Comparison of ENCODE assay signal across 17 cellular contexts in the genomic region with DNA sequence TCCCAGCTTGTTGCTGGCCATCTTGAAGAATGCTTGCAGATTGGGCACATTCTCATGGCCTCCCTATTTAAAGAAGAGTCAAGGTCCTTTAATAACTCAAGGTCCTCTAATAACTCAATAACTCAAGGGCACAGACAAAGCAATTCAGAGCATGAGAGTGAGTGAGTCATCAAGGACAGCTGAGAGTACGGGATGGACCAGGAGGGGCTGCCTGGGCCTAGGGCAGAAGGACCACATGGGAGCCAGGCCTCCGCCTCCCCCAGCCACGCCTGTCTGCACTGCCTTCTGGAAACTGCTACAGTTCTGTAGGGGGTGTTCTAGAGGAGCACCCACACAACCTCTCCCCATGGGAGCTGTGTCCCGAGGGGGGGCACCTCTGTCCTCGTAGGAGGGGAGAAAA. TPM values are rescaled to one million over a fixed set of nuclear protein-coding genes. Genes with fewer than 3 reads are reported as not detected.
DNase-seq lines count a peak whose midpoint lies in the region; TF ChIP-seq lines count a peak whose summit lies in the region.
"Had no signal": no experiment of that assay in that cellular context is flagged by ENCODE, and none has a peak within 500 bp of the region (broad histone marks: within the 10 kb centered on the region; RNA-seq: fewer than 3 reads in every experiment).

No MANE protein-coding gene starts in this region.

- TF ChIP-seq POLR2A in vagina (IDR thresholded peaks at IDR 0.05): no peak

- TF ChIP-seq CTCF in vagina (IDR thresholded peaks at IDR 0.05) (no peak), HFFc6 (IDR thresholded peaks at IDR 0.05) (no peak)

- H3K36me3 ChIP-seq in GM23248 (ENCODE audit: low read depth) (no peaks in the 10 kb centered on the region), adipocyte (ENCODE audit: control insufficient read depth, insufficient read depth, low read length, severe bottlenecking) (no peaks in the 10 kb centered on the region), vagina (no peaks in the 10 kb centered on the region)
- H3K36me3 ChIP-seq: neutrophil, right atrium auricular region, upper lobe of left lung, WERI-Rb-1 had no signal

- peak; percentile 4 for DNase-seq in GM23248
- peak; percentile 4 for DNase-seq in adipocyte (ENCODE audit: low read depth)
- DNase-seq in left kidney (ENCODE audit: low read depth, low spot score): peak; percentile 27
- DNase-seq in vagina (ENCODE audit: extremely low spot score in 2 of 2): peak; percentile 44 to 79
- no peak for DNase-seq in HFFc6
- DNase-seq in SKM-1 treated with dmso at 0.1 percent for 144 hours (lab: John Stamatoyannopoulos, UW; ENCODE audit: unreplicated experiment): no peak
- DNase-seq in NCI-H1048 (lab: John Stamatoyannopoulos, UW): no peak
- DNase-seq: activated CD4-positive, alpha-beta T cell treated with anti-CD3 and anti-CD28 coated beads, Interleukin-2, amount 50 U/mL, for 4 hours; activated naive CD4-positive, alpha-beta T cell treated with Interleukin-2 at 50 U/mL for 16 hours; NCI-H1694 treated with DMSO at 0.1 percent for 48 hours; NCI-H446 treated with DMSO at 0.1 percent for 48 hours; stimulated activated naive CD4-positive, alpha-beta T cell; WERI-Rb-1 had no signal

- no peaks in the 10 kb centered on the region for H3K36me3 Mint-ChIP-seq in HFFc6 (ENCODE audit: low read depth)

- no peaks in the 10 kb centered on the region for H3K79me2 ChIP-seq in GM23248 (ENCODE audit: insufficient read depth)

- H3K9me3 ChIP-seq in GM23248 (ENCODE audit: low read depth): no peaks in the 10 kb centered on the region
- H3K9me3 ChIP-seq in adipocyte (ENCODE audit: control insufficient read depth, low read length): peaks cover 8% of the 10 kb centered on the region
- H3K9me3 ChIP-seq in vagina: peaks cover 6% of the 10 kb centered on the region
- H3K9me3 ChIP-seq: neutrophil had no signal

- H3K4me3 ChIP-seq in GM23248 (no peak overlapping the region), adipocyte (ENCODE audit: low read length) (no peak overlapping the region), vagina (no peak overlapping the region)
- H3K4me3 ChIP-seq: right atrium auricular region, upper lobe of left lung had no signal

- in situ Hi-C loops in GM23248 (cut with MboI): no loop called here

- WGBS in GM23248 (ENCODE audit: low coverage in 1 of 2, low lambda C conversion rate in 2 of 2, missing lambda C conversion rate in 2 of 2), 2 experiments: 70 to 73% methylated on average over 5 of the region's 5 CpGs

- H2AFZ ChIP-seq in GM23248: no peak overlapping the region

- H4K20me1 ChIP-seq in GM23248 (ENCODE audit: insufficient read depth): no peaks in the 10 kb centered on the region

- no peaks in the 10 kb centered on the region for H3F3A ChIP-seq in GM23248 (ENCODE audit: insufficient read depth)

- H3K9ac ChIP-seq in GM23248 (no peak overlapping the region), adipocyte (ENCODE audit: low read length) (no peak overlapping the region)

- H3K4me2 ChIP-seq in GM23248 (ENCODE audit: unreplicated experiment): no peak overlapping the region

- no peaks in the 10 kb centered on the region for H3K4me1 ChIP-seq in GM23248 (ENCODE audit: insufficient read depth)
- no peaks in the 10 kb centered on the region for H3K4me1 ChIP-seq in adipocyte (ENCODE audit: control insufficient read depth, insufficient read depth, low read length)
- no peaks in the 10 kb centered on the region for H3K4me1 ChIP-seq in vagina
- H3K4me1 ChIP-seq: right atrium auricular region, upper lobe of left lung had no signal

- H3K27me3 ChIP-seq in GM23248 (replicated peaks; ENCODE audit: insufficient read depth): no peaks in the 10 kb centered on the region; the same call in 1 of the 2 replicates
- no peaks in the 10 kb centered on the region for H3K27me3 ChIP-seq in adipocyte (replicated peaks; ENCODE audit: control insufficient read depth, insufficient read depth, low read length)
- no peaks in the 10 kb centered on the region for H3K27me3 ChIP-seq in vagina
- H3K27me3 ChIP-seq: neutrophil, right atrium auricular region, upper lobe of left lung had no signal

- no peak overlapping the region for H3K27ac ChIP-seq in GM23248
- H3K27ac ChIP-seq in vagina: no peak overlapping the region
- H3K27ac ChIP-seq: neutrophil, right atrium auricular region, upper lobe of left lung, WERI-Rb-1 had no signal

- no peaks in the 10 kb centered on the region for H3K9me3 Mint-ChIP-seq in HFFc6
- H3K9me3 Mint-ChIP-seq: T-helper 1 cell treated with Interleukin-12 subunit alpha and Interleukin-12 subunit beta and Interleukin-4 antibody, amounts not matched to agents 30 μg/mL and 1 μg/mL, for 36 hours had no signal

- H3K4me1 Mint-ChIP-seq in HFFc6 (ENCODE audit: low read depth): peaks cover 15% of the 10 kb centered on the region

- intact Hi-C loops in vagina (cut with DNase I): no loop called here

- peaks cover 3% of the 10 kb centered on the region; the same call in 1 of the 2 replicates for H3K27me3 Mint-ChIP-seq in HFFc6 (ENCODE audit: insufficient read depth)

- H3K27ac Mint-ChIP-seq in HFFc6: no peak overlapping the region
- H3K27ac Mint-ChIP-seq: T-helper 1 cell treated with Interleukin-12 subunit alpha and Interleukin-12 subunit beta and Interleukin-4 antibody, amounts not matched to agents 30 μg/mL and 1 μg/mL, for 36 hours had no signal

- no peak overlapping the region for H3K4me3 Mint-ChIP-seq in HFFc6
- H3K4me3 Mint-ChIP-seq: T-helper 1 cell treated with Interleukin-12 subunit alpha and Interleukin-12 subunit beta and Interleukin-4 antibody, amounts not matched to agents 30 μg/mL and 1 μg/mL, for 36 hours had no signal

- H3K9me2 ChIP-seq in GM23248 (ENCODE audit: insufficient read depth): no peaks in the 10 kb centered on the region

RNA-seq across cellular contexts. Expression of gene ZNF503, which starts 48.9 kb away (rescaled TPM):
- total RNA-seq in GM23248 (2014; rRNA removed; shearing (Covaris generic)): 16.1 and 17.5 TPM in 2 replicates
- 15.4 and 15.7 TPM in 2 replicates for polyA plus RNA-seq in GM23248 (2016; fragmentation: Nextera tagmentation; extraction: Ambion mirVana)
- total RNA-seq in vagina: 24.6 TPM
- 10 to 100 TPM in 1 of 6 experiments, 1 to 10 TPM in 5; 9.1 to 15.9 (median 9.7) TPM for total RNA-seq in HFFc6 (2021; fragmentation: NEBNext Ultra II Directional; extraction: Animal tissue kit (Norgen Biotek cat#: 25700))

Comparison
In these comparisons a context has a peak if more than half of its experiments do, and no peak if none do; other contexts are left out.
1. DNase-seq: peak in GM23248 (single experiment), adipocyte (single experiment), left kidney (single experiment) and vagina (2 of 2); none in HFFc6 (single experiment), SKM-1 treated with dmso at 0.1 percent for 144 hours (single experiment) and NCI-H1048 (single experiment).